8 cellular contexts compared by ENCODE assay signal in the genomic region with DNA sequence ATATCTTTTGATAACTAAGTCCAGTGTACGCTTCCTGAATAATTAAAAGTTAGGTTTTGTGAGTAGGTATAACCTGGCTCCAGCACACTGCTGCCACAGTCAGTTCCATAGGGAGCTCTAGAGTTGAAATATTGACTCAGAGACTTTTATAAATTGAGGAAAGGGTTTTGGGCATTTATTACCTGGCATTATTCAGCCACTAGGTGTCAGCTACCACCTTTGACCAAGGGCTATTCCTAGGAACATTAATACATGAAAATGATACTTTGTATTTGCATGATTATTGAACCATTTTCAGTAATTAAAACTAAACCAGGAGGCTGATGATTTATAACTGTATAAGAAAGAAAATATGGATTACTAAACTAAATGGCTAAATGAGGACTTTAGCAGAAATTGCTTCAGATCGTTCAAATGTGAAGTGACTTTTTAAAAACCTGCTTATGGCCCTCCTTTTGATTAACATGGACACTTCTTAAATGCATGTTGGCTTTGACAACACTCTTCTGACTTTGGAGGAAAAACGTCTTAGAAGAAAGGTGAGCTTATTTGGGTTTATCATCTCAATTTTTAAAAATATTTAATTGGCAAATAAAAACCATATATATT.
DNase-seq lines count a peak whose midpoint lies in the region; ATAC-seq and TF ChIP-seq lines count a peak whose summit lies in the region.

No MANE protein-coding gene starts in this region.

- no peak overlapping the region for H4K91ac ChIP-seq in mesenchymal stem cell (ENCODE audit: low read length)

- H2BK12ac ChIP-seq in mesenchymal stem cell (ENCODE audit: low read length in 2 of 2), result no peak overlapping the region

- H3K79me1 ChIP-seq in mesenchymal stem cell (replicated peaks; ENCODE audit: low read length, poor library complexity, severe bottlenecking), result no peaks in the 10 kb centered on the region

- no peaks in the 10 kb centered on the region for H3K27me3 ChIP-seq in lung (ENCODE audit: control insufficient read depth, insufficient read depth)
- H3K27me3 ChIP-seq in mesenchymal stem cell (ENCODE audit: control insufficient read depth in 1 of 2, insufficient read depth in 1 of 2, low read length in 2 of 2), result no peaks in the 10 kb centered on the region

- H3K27ac ChIP-seq in lung (ENCODE audit: low read depth in 1 of 2, low read length in 1 of 2) (no peak overlapping the region), mesenchymal stem cell (ENCODE audit: low read length, poor library complexity, severe bottlenecking) (no peak overlapping the region)

- H2AFZ ChIP-seq in mesenchymal stem cell (ENCODE audit: low read depth, low read length), result no peak overlapping the region

- H2AK5ac ChIP-seq in mesenchymal stem cell (ENCODE audit: low read length, severe bottlenecking), result no peak overlapping the region

- H3K36me3 ChIP-seq in lung (ENCODE audit: control insufficient read depth in 2 of 2, insufficient read depth in 2 of 2, low read length in 2 of 2), result no peaks in the 10 kb centered on the region
- no peaks in the 10 kb centered on the region for H3K36me3 ChIP-seq in mesenchymal stem cell (ENCODE audit: control insufficient read depth in 1 of 2, insufficient read depth in 2 of 2, low read depth in 1 of 2, low read length in 2 of 2)

- DNase-seq in SW480 (ENCODE audit: low spot score) (peak; percentile 29), lung (ENCODE audit: low spot score) (no peak), mesenchymal stem cell (no peak), CD14-positive monocyte (ENCODE audit: low spot score) (no peak), natural killer cell (no peak), NCI-H1436 treated with DMSO at 0.1 percent for 48 hours (lab: John Stamatoyannopoulos, UW) (no peak)

- H3K4me1 ChIP-seq in lung (ENCODE audit: control insufficient read depth in 2 of 2, insufficient read depth in 2 of 2, low read length in 2 of 2), result no peaks in the 10 kb centered on the region
- H3K4me1 ChIP-seq in mesenchymal stem cell (ENCODE audit: control insufficient read depth, insufficient read depth, low read depth, low read length), result no peaks in the 10 kb centered on the region

- no peak overlapping the region for H3K18ac ChIP-seq in mesenchymal stem cell (ENCODE audit: low read depth in 1 of 2, low read length in 2 of 2)

- no peak overlapping the region for H4K8ac ChIP-seq in mesenchymal stem cell (ENCODE audit: low read length)

- no peaks in the 10 kb centered on the region for H3K9me3 Mint-ChIP-seq in CD14-positive monocyte
- H3K9me3 Mint-ChIP-seq in natural killer cell, result no peaks in the 10 kb centered on the region

- no peak overlapping the region for H3K14ac ChIP-seq in mesenchymal stem cell (ENCODE audit: low read length in 2 of 2)

- WGBS in lung, 2 donors, result 58 to 65% methylated on average over 3 of the region's 3 CpGs
- 74% methylated on average over 2 of the region's 3 CpGs for WGBS in mesenchymal stem cell

- H3K27ac Mint-ChIP-seq in CD14-positive monocyte (no peak overlapping the region), natural killer cell (no peak overlapping the region)

- no peak overlapping the region for H2BK15ac ChIP-seq in mesenchymal stem cell (ENCODE audit: low read depth, poor library complexity, severe bottlenecking)

- H3K27me3 Mint-ChIP-seq in CD14-positive monocyte (ENCODE audit: low read depth in 3 of 3) (peaks cover 0 to 2% (median 0%) of the 10 kb centered on the region in 3 donors), natural killer cell (ENCODE audit: low read depth in 2 of 2) (no peaks in the 10 kb centered on the region)

- H3K36me3 Mint-ChIP-seq in CD14-positive monocyte (no peaks in the 10 kb centered on the region), natural killer cell (no peaks in the 10 kb centered on the region)

- H3K4ac ChIP-seq in mesenchymal stem cell (ENCODE audit: low read depth in 1 of 2, low read length in 2 of 2), result no peak overlapping the region

- H3K9me3 ChIP-seq in lung (ENCODE audit: control insufficient read depth in 2 of 2, insufficient read depth in 1 of 2, low read length in 1 of 2), result no peaks in the 10 kb centered on the region
- H3K9me3 ChIP-seq in mesenchymal stem cell (ENCODE audit: control insufficient read depth, low read length), result no peaks in the 10 kb centered on the region

- H3K4me3 Mint-ChIP-seq in CD14-positive monocyte (no peak overlapping the region), natural killer cell (no peak overlapping the region)

- ATAC-seq in GM18498 (IDR thresholded peaks at IDR 0.05; ENCODE audit: unreplicated experiment) (peak; percentile 63), HG03432 (IDR thresholded peaks at IDR 0.05; ENCODE audit: unreplicated experiment) (peak; percentile 62), lung (ENCODE audit: insufficient read depth, low FRiP score) (no peak), natural killer cell (no peak)

- H3K4me1 Mint-ChIP-seq in CD14-positive monocyte (no peaks in the 10 kb centered on the region), natural killer cell (no peaks in the 10 kb centered on the region)

- no peak overlapping the region for H3K4me2 ChIP-seq in mesenchymal stem cell (ENCODE audit: low read length, poor library complexity, severe bottlenecking)

- TF ChIP-seq CTCF in lung (IDR thresholded peaks at IDR 0.05; ENCODE audit: control extremely low read depth, extremely low read depth) (peak; percentile 8), CD14-positive monocyte (IDR thresholded peaks at IDR 0.05) (no peak), natural killer cell (IDR thresholded peaks at IDR 0.05) (no peak)

- H3K9ac ChIP-seq in mesenchymal stem cell (ENCODE audit: low read length), result no peak overlapping the region

- no peak overlapping the region for H3K4me3 ChIP-seq in lung
- H3K4me3 ChIP-seq in mesenchymal stem cell (ENCODE audit: insufficient read depth in 1 of 2, low read depth in 1 of 2, low read length in 2 of 2), result no peak overlapping the region

- no peak overlapping the region for H3K23ac ChIP-seq in mesenchymal stem cell (ENCODE audit: low read length in 2 of 2)

- no peak overlapping the region for H2BK5ac ChIP-seq in mesenchymal stem cell (ENCODE audit: low read depth, low read length, poor library complexity, severe bottlenecking)

- intact Hi-C loops in CD14-positive monocyte (cut with micrococcal nuclease) (no loop called here), natural killer cell (cut with micrococcal nuclease) (no loop called here)

- no peak overlapping the region for H2BK120ac ChIP-seq in mesenchymal stem cell (ENCODE audit: low read depth, low read length)

Comparison
In these comparisons a context has a peak if more than half of its experiments do, and no peak if none do; other contexts are left out.
1. ATAC-seq: peak in GM18498 (single experiment) and HG03432 (single experiment); none in lung (single experiment) and natural killer cell (0 of 3).